In genomic region chr18:21163647-21164625, GRCh38 we compare ENCODE assay signal across 9 cellular contexts. TPM values are rescaled to one million over a fixed set of nuclear protein-coding genes. Genes with fewer than 3 reads are reported as not detected.
DNase-seq lines count a peak whose midpoint lies in the region; ATAC-seq and TF ChIP-seq lines count a peak whose summit lies in the region.
"Had no signal": no experiment of that assay in that cellular context is flagged by ENCODE, and none has a peak within 500 bp of the region (broad histone marks: within the 10 kb centered on the region; RNA-seq: fewer than 3 reads in every experiment).

No MANE protein-coding gene starts in this region.

- H3K36me3 ChIP-seq in ACC112 (ENCODE audit: insufficient read depth, low read length) (no peaks in the 10 kb centered on the region), Loucy (ENCODE audit: insufficient read depth, low read length) (no peaks in the 10 kb centered on the region)

- H3K4me1 ChIP-seq in ACC112 (ENCODE audit: control insufficient read depth, insufficient read depth, low read length, unreplicated experiment) (peaks cover 15% of the 10 kb centered on the region), Loucy (ENCODE audit: insufficient read depth, low read length, poor library complexity, severe bottlenecking) (peaks cover 10% of the 10 kb centered on the region)

- DNase-seq in astrocyte of the hippocampus (ENCODE audit: low read depth, low spot score) (peak; percentile 54), left lobe of liver (ENCODE audit: low spot score) (no peak), NCI-H2171 treated with DMSO at 0.1 percent for 48 hours (lab: John Stamatoyannopoulos, UW) (no peak)
- DNase-seq in activated T-cell treated with anti-CD3 and anti-CD28 coated beads, Interleukin-2, amount 50 U/mL, for 48 hours: no peak
- DNase-seq: activated CD8-positive, alpha-beta memory T cell treated with anti-CD3 and anti-CD28 coated beads, Interleukin-2, amount 50 U/mL, for 48 hours had no signal

- H4K20me1 ChIP-seq in Loucy (ENCODE audit: insufficient read depth, low read length, poor library complexity, severe bottlenecking): no peaks in the 10 kb centered on the region

- no peak overlapping the region for H3K9ac ChIP-seq in Loucy (ENCODE audit: low read depth, low read length, poor library complexity, severe bottlenecking)

- H2AFZ ChIP-seq in ACC112 (ENCODE audit: low read length, unreplicated experiment) (peak overlapping the region; percentile 66), Loucy (ENCODE audit: low read length) (peak overlapping the region; percentile 45; the same call in 1 of the 2 replicates)

- H3K79me2 ChIP-seq in ACC112 (ENCODE audit: control insufficient read depth, insufficient read depth, low read length, unreplicated experiment) (no peaks in the 10 kb centered on the region), Loucy (ENCODE audit: insufficient read depth, low read length) (no peaks in the 10 kb centered on the region)

- ATAC-seq in left lobe of liver: peak; percentile 53
- no peak for ATAC-seq in HG03025 (IDR thresholded peaks at IDR 0.05; ENCODE audit: low FRiP score, unreplicated experiment)
- no peak for ATAC-seq in GM18861 (IDR thresholded peaks at IDR 0.05; ENCODE audit: unreplicated experiment)

- peak overlapping the region; percentile 88 for H3K27ac ChIP-seq in ACC112 (ENCODE audit: low read depth, low read length)

- TF ChIP-seq CTCF in Loucy (conservative IDR thresholded peaks at IDR 0.05; ENCODE audit: low read length): no peak

- H3K4me2 ChIP-seq in Loucy (ENCODE audit: low read depth, low read length, poor library complexity, severe bottlenecking): no peak overlapping the region

- H3K4me3 ChIP-seq in ACC112 (ENCODE audit: low read depth, low read length) (peak overlapping the region; percentile 51), Loucy (ENCODE audit: low read length, poor library complexity, severe bottlenecking) (no peak overlapping the region)

- H3K27me3 ChIP-seq in ACC112 (ENCODE audit: insufficient read depth, low read length) (no peaks in the 10 kb centered on the region), Loucy (ENCODE audit: insufficient read depth, low read length, poor library complexity, severe bottlenecking) (no peaks in the 10 kb centered on the region)

- no peaks in the 10 kb centered on the region for H3K9me3 ChIP-seq in Loucy (ENCODE audit: insufficient read depth, low read depth, low read length)

- no peaks in the 10 kb centered on the region for H3F3A ChIP-seq in Loucy (ENCODE audit: low read depth)

- H3K9me2 ChIP-seq in Loucy (replicated peaks; ENCODE audit: low read depth, low read length): no peaks in the 10 kb centered on the region

RNA-seq across cellular contexts. Expression of gene ROCK1, which starts 52.3 kb away (rescaled TPM):
- 18.0 TPM for total RNA-seq in left lobe of liver
